In the genomic region with DNA sequence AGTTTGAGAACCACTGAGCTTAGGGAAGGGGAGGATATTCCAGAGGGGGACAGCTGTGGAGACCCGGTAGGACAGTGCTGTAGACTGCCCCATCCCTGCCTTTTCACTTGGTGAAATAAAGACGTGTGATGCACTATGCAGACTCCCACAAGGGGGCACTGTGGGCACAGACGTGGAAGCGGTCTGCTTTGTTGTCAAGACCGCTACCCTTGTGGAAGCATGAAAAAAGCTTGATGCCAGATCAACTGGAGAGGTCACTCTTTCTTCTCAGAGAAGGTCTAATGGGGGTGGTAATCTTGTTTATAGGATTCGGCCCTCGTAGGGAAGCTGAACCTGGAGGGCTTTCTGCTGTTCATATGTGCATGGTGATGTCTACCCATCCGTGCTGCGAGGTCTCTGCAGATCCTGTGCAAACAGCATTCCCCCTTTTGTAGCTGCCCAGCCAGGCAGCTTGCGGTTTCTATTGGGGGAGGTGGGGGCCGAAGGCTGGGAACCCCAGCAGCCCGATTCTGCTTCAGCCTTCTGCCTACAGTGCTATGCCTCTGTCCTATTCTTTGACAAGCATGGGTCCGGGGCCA, we compare ENCODE assay signal across 2 cellular contexts.
TF ChIP-seq lines count a peak whose summit lies in the region.

No MANE protein-coding gene starts in this region.

TF ChIP-seq in HCT116, 20 proteins besides CTCF, POLR2A, EP300 and RAD21:
- TF ChIP-seq TCF7L2 (IDR thresholded peaks at IDR 0.05; ENCODE audit: borderline replicate concordance, extremely low read depth, insufficient read depth, insufficient read length) (peak; percentile 90), JUND (IDR thresholded peaks at IDR 0.05) (no peak)

TF ChIP-seq in GM12878, 131 proteins besides CTCF, POLR2A, EP300 and RAD21:
- TF ChIP-seq YY1 (IDR thresholded peaks at IDR 0.05; ENCODE audit: low read depth, low read length): peak; percentile 62; the same call in 1 of the 2 replicates
- TF ChIP-seq SMC3 (IDR thresholded peaks at IDR 0.05; ENCODE audit: borderline replicate concordance, low read length): peak; percentile 78
- TF ChIP-seq, protein P1, sequence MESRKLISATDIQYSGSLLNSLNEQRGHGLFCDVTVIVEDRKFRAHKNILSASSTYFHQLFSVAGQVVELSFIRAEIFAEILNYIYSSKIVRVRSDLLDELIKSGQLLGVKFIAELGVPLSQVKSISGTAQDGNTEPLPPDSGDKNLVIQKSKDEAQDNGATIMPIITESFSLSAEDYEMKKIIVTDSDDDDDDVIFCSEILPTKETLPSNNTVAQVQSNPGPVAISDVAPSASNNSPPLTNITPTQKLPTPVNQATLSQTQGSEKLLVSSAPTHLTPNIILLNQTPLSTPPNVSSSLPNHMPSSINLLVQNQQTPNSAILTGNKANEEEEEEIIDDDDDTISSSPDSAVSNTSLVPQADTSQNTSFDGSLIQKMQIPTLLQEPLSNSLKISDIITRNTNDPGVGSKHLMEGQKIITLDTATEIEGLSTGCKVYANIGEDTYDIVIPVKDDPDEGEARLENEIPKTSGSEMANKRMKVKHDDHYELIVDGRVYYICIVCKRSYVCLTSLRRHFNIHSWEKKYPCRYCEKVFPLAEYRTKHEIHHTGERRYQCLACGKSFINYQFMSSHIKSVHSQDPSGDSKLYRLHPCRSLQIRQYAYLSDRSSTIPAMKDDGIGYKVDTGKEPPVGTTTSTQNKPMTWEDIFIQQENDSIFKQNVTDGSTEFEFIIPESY (IDR thresholded peaks at IDR 0.05): 0 out of 2 replicates have a peak, but pooled peaks have one; percentile 76
- TF ChIP-seq SMAD5 (IDR thresholded peaks at IDR 0.05; ENCODE audit: low read depth): no peak
